ENCODE assay signal across 22 cellular contexts in genomic region chr5:137819768-137820167, GRCh38. TPM values are rescaled to one million over a fixed set of nuclear protein-coding genes. Genes with fewer than 3 reads are reported as not detected.
DNase-seq lines count a peak whose midpoint lies in the region; ATAC-seq, FAIRE-seq and TF ChIP-seq lines count a peak whose summit lies in the region.
"Had no signal": no experiment of that assay in that cellular context is flagged by ENCODE, and none has a peak within 500 bp of the region (broad histone marks: within the 10 kb centered on the region; RNA-seq: fewer than 3 reads in every experiment).

No MANE protein-coding gene starts in this region.

- TF ChIP-seq EP300 in A549 (IDR thresholded peaks at IDR 0.05), result no peak

- no peaks in the 10 kb centered on the region for H4K20me1 ChIP-seq in HCT116 (ENCODE audit: insufficient read depth)
- H4K20me1 ChIP-seq: BLaER1 treated with 17β-estradiol and CSF1 and Interleukin-3, amounts not matched to agents 10 nM and 100 nM had no signal

- POLR2A ChIA-PET in A549 (lab: Yijun Ruan, JAX), result no interaction called here
- POLR2A ChIA-PET in HCT116 (lab: Charles Lee), result no interaction called here

- H3K27me3 ChIP-seq in HCT116 (ENCODE audit: insufficient read depth, low read length), result no peaks in the 10 kb centered on the region
- H3K27me3 ChIP-seq: BE2C; BLaER1 treated with 17β-estradiol and CSF1 and Interleukin-3, amounts not matched to agents 10 nM and 100 nM had no signal

- H3K27ac ChIP-seq in A549 (peak overlapping the region in 1 of 2 experiments; percentile 33; a peak in 1 of 6 replicates), HCT116 (ENCODE audit: low read depth, low read length) (no peak overlapping the region)
- H3K27ac ChIP-seq: 22Rv1; BLaER1 treated with 17β-estradiol and CSF1 and Interleukin-3, amounts not matched to agents 10 nM and 100 nM had no signal

- intact Hi-C loops in HCT116 (cut with micrococcal nuclease), result loop anchor here (10.0 kb wide), 1 partner anchor 475 kb away; no protein-coding TSS in a partner anchor

- H3K27ac Mint-ChIP-seq in T-helper 2 cell treated with Interferon-gamma antibody and Interleukin-4, amounts not matched to agents 5 μg/mL and 100 μg/mL, for 36 hours, result no peak overlapping the region
- H3K27ac Mint-ChIP-seq: CD14-positive monocyte; CD4-positive, alpha-beta T cell had no signal

- TF ChIP-seq POLR2A in A549 (IDR thresholded peaks at IDR 0.05; ENCODE audit: low read length) (no peak), HCT116 (IDR thresholded peaks at IDR 0.05; ENCODE audit: borderline replicate concordance, extremely low read depth, insufficient read depth, insufficient read length) (no peak)

- TF ChIP-seq RAD21 in A549 (conservative IDR thresholded peaks at IDR 0.05 in 1 of 2, IDR thresholded peaks at IDR 0.05 in 1 of 2), result no peak
- TF ChIP-seq RAD21 in HCT116 (IDR thresholded peaks at IDR 0.05; ENCODE audit: low read depth), result no peak

- peak overlapping the region; percentile 13; the same call in 1 of the 3 replicates for H3K4me2 ChIP-seq in A549
- no peak overlapping the region for H3K4me2 ChIP-seq in HCT116 (ENCODE audit: low read length)
- H3K4me2 ChIP-seq: BLaER1 treated with 17β-estradiol and CSF1 and Interleukin-3, amounts not matched to agents 10 nM and 100 nM had no signal

- FAIRE-seq in A549 (lab: Jason Lieb, UNC), result no peak
- FAIRE-seq: A204.1 had no signal

- H3K9me3 ChIP-seq in A549 (no peaks in the 10 kb centered on the region), HCT116 (ENCODE audit: control insufficient read depth in 1 of 2, insufficient read depth in 1 of 2, low read depth in 1 of 2, low read length in 2 of 2) (no peaks in the 10 kb centered on the region)
- H3K9me3 ChIP-seq: BE2C; BLaER1 treated with 17β-estradiol and CSF1 and Interleukin-3, amounts not matched to agents 10 nM and 100 nM had no signal

- no peaks in the 10 kb centered on the region for H3K36me3 ChIP-seq in HCT116 (ENCODE audit: control insufficient read depth in 1 of 2, insufficient read depth in 2 of 2, low read length in 2 of 2)
- H3K36me3 ChIP-seq: BE2C; BLaER1 treated with 17β-estradiol and CSF1 and Interleukin-3, amounts not matched to agents 10 nM and 100 nM had no signal

- no peak overlapping the region for H3K4me3 Mint-ChIP-seq in T-helper 2 cell treated with Interferon-gamma antibody and Interleukin-4, amounts not matched to agents 5 μg/mL and 100 μg/mL, for 36 hours
- H3K4me3 Mint-ChIP-seq: CD14-positive monocyte; CD4-positive, alpha-beta T cell; CD8-positive, alpha-beta memory T cell had no signal

- H3K4me1 ChIP-seq in A549 (peaks cover 15% of the 10 kb centered on the region), HCT116 (ENCODE audit: control insufficient read depth in 1 of 2, insufficient read depth in 2 of 2, low read length in 2 of 2) (0 out of 4 replicates have a peak, but pooled peaks cover 0 to 4% of the 10 kb centered on the region in 2 experiments)
- H3K4me1 ChIP-seq: BE2C; BLaER1 treated with 17β-estradiol and CSF1 and Interleukin-3, amounts not matched to agents 10 nM and 100 nM had no signal

- DNase-seq in A549 (ENCODE audit: low read depth in 1 of 2, low spot score in 1 of 2) (no peak), HCT116 (ENCODE audit: low read depth, low spot score) (no peak), epithelial cell of esophagus (ENCODE audit: low read depth) (peak; percentile 19), dedifferentiated amniotic fluid mesenchymal stem cell (ENCODE audit: extremely low spot score) (no peak)
- no peak for DNase-seq in T-helper 2 cell treated with Interferon-gamma antibody and Interleukin-4, amounts not matched to agents 5 μg/mL and 100 μg/mL, for 36 hours (ENCODE audit: low spot score)
- DNase-seq: ACHN; AML-193; BE2C; CD4-positive, alpha-beta T cell; CD8-positive, alpha-beta memory T cell; DMS53; DMS79 treated with DMSO at 0.1 percent for 48 hours; GOT3; H7; HCEC 1CT had no signal

- WGBS in A549 (ENCODE audit: missing lambda C conversion rate), result 41% methylated on average over 1 of the region's 1 CpG

- H3K9ac ChIP-seq in HCT116 (ENCODE audit: low read length), result no peak overlapping the region
- H3K9ac ChIP-seq: BLaER1 treated with 17β-estradiol and CSF1 and Interleukin-3, amounts not matched to agents 10 nM and 100 nM had no signal

- H3K27me3 Mint-ChIP-seq in T-helper 2 cell treated with Interferon-gamma antibody and Interleukin-4, amounts not matched to agents 5 μg/mL and 100 μg/mL, for 36 hours (ENCODE audit: low read depth), result peaks cover 3% of the 10 kb centered on the region
- H3K27me3 Mint-ChIP-seq: CD4-positive, alpha-beta T cell had no signal

- CTCF ChIA-PET in A549 (lab: Yijun Ruan, JAX) (interaction anchor here (1.1 to 5.2 kb wide), 3 partner anchors 16 to 159 kb away, joined by 3 to 58 read pairs (median 5); no protein-coding TSS in a partner anchor), HCT116 (lab: Charles Lee) (interaction anchor here (1.0 kb wide), 1 partner anchor 41 kb away, joined by 5 read pairs; no protein-coding TSS in a partner anchor)

- RAD21 ChIA-PET in HCT116 (lab: Charles Lee; ENCODE audit: low non-redundant PET in 1 of 2, low total read pairs in 2 of 2, uncharacterized antibody in 2 of 2, unreplicated experiment in 2 of 2), result no interaction called here

- no peak overlapping the region for H3K4me3 ChIP-seq in A549
- H3K4me3 ChIP-seq in HCT116 (replicated peaks in 1 of 2; ENCODE audit: low read depth in 1 of 2, low read length in 2 of 2), result no peak overlapping the region
- H3K4me3 ChIP-seq in epithelial cell of esophagus (ENCODE audit: low read length), result no peak overlapping the region
- H3K4me3 ChIP-seq: BLaER1 treated with 17β-estradiol and CSF1 and Interleukin-3, amounts not matched to agents 10 nM and 100 nM had no signal

- ATAC-seq in A549, result no peak
- ATAC-seq in HCT116, result no peak
- no peak for ATAC-seq in GM21360 (IDR thresholded peaks at IDR 0.05; ENCODE audit: unreplicated experiment)

- H3K36me3 Mint-ChIP-seq in T-helper 2 cell treated with Interferon-gamma antibody and Interleukin-4, amounts not matched to agents 5 μg/mL and 100 μg/mL, for 36 hours (ENCODE audit: low read depth), result no peaks in the 10 kb centered on the region
- H3K36me3 Mint-ChIP-seq: CD14-positive monocyte had no signal

- H3K4me1 Mint-ChIP-seq in T-helper 2 cell treated with Interferon-gamma antibody and Interleukin-4, amounts not matched to agents 5 μg/mL and 100 μg/mL, for 36 hours (ENCODE audit: low read depth), result no peaks in the 10 kb centered on the region
- H3K4me1 Mint-ChIP-seq: CD14-positive monocyte; CD8-positive, alpha-beta memory T cell had no signal

- TF ChIP-seq CTCF in A549 (IDR thresholded peaks at IDR 0.05) (no peak), HCT116 (IDR thresholded peaks at IDR 0.05 in 2 of 3, conservative IDR thresholded peaks at IDR 0.05 in 1 of 3; ENCODE audit: borderline replicate concordance in 1 of 3, insufficient read depth in 1 of 3, low read depth in 2 of 3, low read length in 2 of 3) (no peak), epithelial cell of esophagus (IDR thresholded peaks at IDR 0.05; ENCODE audit: insufficient read depth, low read depth, low read length, missing control alignments) (no peak)

- no peak overlapping the region for H2AFZ ChIP-seq in HCT116 (ENCODE audit: low read depth, low read length, poor library complexity, severe bottlenecking)

- no peaks in the 10 kb centered on the region for H3K9me2 ChIP-seq in HCT116 (ENCODE audit: insufficient read depth)

- H3K9me3 Mint-ChIP-seq in T-helper 2 cell treated with Interferon-gamma antibody and Interleukin-4, amounts not matched to agents 5 μg/mL and 100 μg/mL, for 36 hours, result no peaks in the 10 kb centered on the region
- H3K9me3 Mint-ChIP-seq: CD4-positive, alpha-beta T cell; CD8-positive, alpha-beta memory T cell had no signal

- H3K79me2 ChIP-seq in HCT116 (ENCODE audit: insufficient read depth, low read length), result no peaks in the 10 kb centered on the region

- no TSS peak for BruUV-seq in HCT116 (replicated peaks; lab: Mats Ljungman, UMichigan)

TF ChIP-seq in A549, 52 proteins besides CTCF, POLR2A, EP300 and RAD21 (continues in another document):
- TF ChIP-seq FOSL2 (IDR thresholded peaks at IDR 0.05) (no peak), FOSL2 (CRISPR knock-in tag; IDR thresholded peaks at IDR 0.05) (no peak), NR3C1 (IDR thresholded peaks at IDR 0.05) (no peak), BCL3 (IDR thresholded peaks at IDR 0.05) (no peak), SREBF2 (IDR thresholded peaks at IDR 0.05) (no peak), MAFK (IDR thresholded peaks at IDR 0.05; ENCODE audit: partially characterized antibody) (no peak)

TF ChIP-seq in HCT116, 20 proteins besides CTCF, POLR2A, EP300 and RAD21:
- TF ChIP-seq FOSL1 (IDR thresholded peaks at IDR 0.05; ENCODE audit: low read depth) (peak; percentile 7; the same call in 1 of the 2 replicates), MAX (IDR thresholded peaks at IDR 0.05) (no peak)

RNA-seq across cellular contexts. Expression of gene MYOT, which starts 47.9 kb away (rescaled TPM):
- 0.08 and 0.13 TPM in 2 replicates for polyA plus RNA-seq in A549 (2011; rRNA removed)
- not detected in 2 replicates for polyA plus RNA-seq in A549 (2012; cell fraction: cytosol; rRNA removed)
- not detected in 2 replicates for polyA plus RNA-seq in A549 (2012; cell fraction: nucleus; rRNA removed)
- polyA plus RNA-seq in A549 (2017; fragmentation: RNase III; extraction: RNeasy Plus Mini Kit Qiagen cat#74134 plus additional on column Dnase treatment), result not detected in 3 replicates
- not detected in 2 replicates for polyA minus RNA-seq in A549 (2011; rRNA and poly(A)+ RNA removed)
- total RNA-seq in HCT116 (2021; ENCODE audit: unreplicated experiment), result not detected
- 0.03 TPM in 1 of 2 replicates, not detected in the other for polyA plus RNA-seq in HCT116 (2012)
- total RNA-seq: CD4-positive, alpha-beta T cell; CD8-positive, alpha-beta memory T cell; Daoy; G401; H7 had no signal
- polyA plus RNA-seq: CD14-positive monocyte; CD8-positive, alpha-beta memory T cell had no signal
